25 cellular contexts compared by ENCODE assay signal in genomic region chr4:128877934-128878333, GRCh38.
DNase-seq lines count a peak whose midpoint lies in the region; ATAC-seq, FAIRE-seq and TF ChIP-seq lines count a peak whose summit lies in the region.
"Had no signal": no experiment of that assay in that cellular context is flagged by ENCODE, and none has a peak within 500 bp of the region (broad histone marks: within the 10 kb centered on the region; RNA-seq: fewer than 3 reads in every experiment).

No MANE protein-coding gene starts in this region.

- H3K4ac ChIP-seq in mesenchymal stem cell (ENCODE audit: low read depth in 1 of 2, low read length in 2 of 2), result no peak overlapping the region

- no peak overlapping the region for H3K4me3 Mint-ChIP-seq in Calu3 (ENCODE audit: low read depth, unreplicated experiment)
- H3K4me3 Mint-ChIP-seq in naive thymus-derived CD8-positive, alpha-beta T cell, result no peak overlapping the region
- H3K4me3 Mint-ChIP-seq: B cell; CD4-positive, CD25-positive, alpha-beta regulatory T cell; CD8-positive, alpha-beta T cell had no signal

- H3K4me1 ChIP-seq in small intestine (ENCODE audit: control insufficient read depth in 2 of 2, insufficient read depth in 1 of 2, low read depth in 1 of 2, low read length in 1 of 2) (no peaks in the 10 kb centered on the region), mesenchymal stem cell (ENCODE audit: control insufficient read depth, insufficient read depth, low read depth, low read length) (no peaks in the 10 kb centered on the region)
- H3K4me1 ChIP-seq: Caco-2 had no signal

- H3K27me3 ChIP-seq in small intestine (ENCODE audit: control insufficient read depth in 2 of 2, insufficient read depth in 2 of 2, low read length in 2 of 2) (no peaks in the 10 kb centered on the region), mesenchymal stem cell (ENCODE audit: control insufficient read depth in 1 of 2, insufficient read depth in 1 of 2, low read length in 2 of 2) (no peaks in the 10 kb centered on the region)
- H3K27me3 ChIP-seq: BLaER1 had no signal

- H3K27ac ChIP-seq in small intestine (ENCODE audit: low read depth in 1 of 2, low read length in 1 of 2) (no peak overlapping the region), mesenchymal stem cell (ENCODE audit: low read length, poor library complexity, severe bottlenecking) (no peak overlapping the region)
- H3K27ac ChIP-seq: BLaER1, C4-2B, GM23248 had no signal

- H3K9me3 Mint-ChIP-seq in Calu3 (ENCODE audit: low read depth, unreplicated experiment), result no peaks in the 10 kb centered on the region
- H3K9me3 Mint-ChIP-seq in naive thymus-derived CD8-positive, alpha-beta T cell, result no peaks in the 10 kb centered on the region
- H3K9me3 Mint-ChIP-seq: CD4-positive, CD25-positive, alpha-beta regulatory T cell; CD8-positive, alpha-beta T cell had no signal

- H3K4me1 Mint-ChIP-seq in Calu3 (ENCODE audit: low read depth, unreplicated experiment), result no peaks in the 10 kb centered on the region
- peaks cover 0 to 2% (median under 1%) of the 10 kb centered on the region in 4 donors for H3K4me1 Mint-ChIP-seq in naive thymus-derived CD8-positive, alpha-beta T cell
- H3K4me1 Mint-ChIP-seq: B cell had no signal

- no peak for TF ChIP-seq CTCF in Calu3 (IDR thresholded peaks at IDR 0.05; ENCODE audit: unreplicated experiment)

- H4K91ac ChIP-seq in mesenchymal stem cell (ENCODE audit: low read length), result no peak overlapping the region

- H2BK15ac ChIP-seq in mesenchymal stem cell (ENCODE audit: low read depth, poor library complexity, severe bottlenecking), result no peak overlapping the region

- peaks cover 2% of the 10 kb centered on the region for H3K79me1 ChIP-seq in mesenchymal stem cell (replicated peaks; ENCODE audit: low read length, poor library complexity, severe bottlenecking)

- FAIRE-seq in A204.1 (lab: Jason Lieb, UNC) (peak; percentile 27), colon (lab: Jason Lieb, UNC) (peak; percentile 74), small intestine (lab: Jason Lieb, UNC) (peak; percentile 75)
- FAIRE-seq: D721Med, GM12878, GM19239, H1 had no signal

- no peak overlapping the region for H3K23ac ChIP-seq in mesenchymal stem cell (ENCODE audit: low read length in 2 of 2)

- H3K27ac Mint-ChIP-seq in Calu3 (ENCODE audit: unreplicated experiment), result no peak overlapping the region
- H3K27ac Mint-ChIP-seq in naive thymus-derived CD8-positive, alpha-beta T cell, result peak overlapping the region in 1 of 10 donors; percentile 21
- H3K27ac Mint-ChIP-seq: B cell; CD4-positive, CD25-positive, alpha-beta regulatory T cell; CD8-positive, alpha-beta T cell had no signal

- H4K8ac ChIP-seq in mesenchymal stem cell (ENCODE audit: low read length), result no peak overlapping the region

- no peak overlapping the region for H3K18ac ChIP-seq in mesenchymal stem cell (ENCODE audit: low read depth in 1 of 2, low read length in 2 of 2)

- no peak overlapping the region for H3K4me2 ChIP-seq in mesenchymal stem cell (ENCODE audit: low read length, poor library complexity, severe bottlenecking)

- WGBS in small intestine, 3 donors, result 94 to 97% (median 95%) methylated on average over 4 of the region's 4 CpGs
- no CpG with 5 or more reads among the region's 4 CpGs for WGBS in mesenchymal stem cell

- ATAC-seq in naive thymus-derived CD8-positive, alpha-beta T cell, result no peak
- ATAC-seq in HG03135 (IDR thresholded peaks at IDR 0.05; ENCODE audit: unreplicated experiment), result no peak
- ATAC-seq: CD8-positive, alpha-beta T cell; GM12878 had no signal

- no peak overlapping the region for H3K4me3 ChIP-seq in small intestine (ENCODE audit: low read depth in 1 of 2, low read length in 2 of 2)
- H3K4me3 ChIP-seq in mesenchymal stem cell (ENCODE audit: insufficient read depth in 1 of 2, low read depth in 1 of 2, low read length in 2 of 2), result no peak overlapping the region
- H3K4me3 ChIP-seq: BLaER1, GM12878, GM23248 had no signal

- H2BK120ac ChIP-seq in mesenchymal stem cell (ENCODE audit: low read depth, low read length), result no peak overlapping the region

- no peak overlapping the region for H2AK5ac ChIP-seq in mesenchymal stem cell (ENCODE audit: low read length, severe bottlenecking)

- peaks cover 8% of the 10 kb centered on the region for H3K36me3 Mint-ChIP-seq in Calu3 (ENCODE audit: insufficient read depth, unreplicated experiment)
- peaks cover 0 to 31% (median 3%) of the 10 kb centered on the region in 3 donors for H3K36me3 Mint-ChIP-seq in naive thymus-derived CD8-positive, alpha-beta T cell

- no peak overlapping the region for H3K9ac ChIP-seq in mesenchymal stem cell (ENCODE audit: low read length)
- H3K9ac ChIP-seq: BLaER1, GM23248 had no signal

- BruUV-seq in Calu3 (replicated peaks; lab: Mats Ljungman, UMichigan), result TSS peak; percentile 4

- CTCF ChIA-PET in Calu3 (lab: Charles Lee), result no interaction called here

- H3K27me3 Mint-ChIP-seq in Calu3 (ENCODE audit: unreplicated experiment), result no peaks in the 10 kb centered on the region
- H3K27me3 Mint-ChIP-seq in naive thymus-derived CD8-positive, alpha-beta T cell, result no peaks in the 10 kb centered on the region
- H3K27me3 Mint-ChIP-seq: B cell; CD4-positive, CD25-positive, alpha-beta regulatory T cell had no signal

- no peaks in the 10 kb centered on the region for H3K9me3 ChIP-seq in small intestine (ENCODE audit: control insufficient read depth, low read depth)
- H3K9me3 ChIP-seq in mesenchymal stem cell (ENCODE audit: control insufficient read depth, low read length), result no peaks in the 10 kb centered on the region
- H3K9me3 ChIP-seq: BLaER1, Caco-2 had no signal

- no peak overlapping the region for H2BK12ac ChIP-seq in mesenchymal stem cell (ENCODE audit: low read length in 2 of 2)

- H2BK5ac ChIP-seq in mesenchymal stem cell (ENCODE audit: low read depth, low read length, poor library complexity, severe bottlenecking), result no peak overlapping the region

- intact Hi-C loops in Calu3 (cut with micrococcal nuclease; ENCODE audit: unreplicated experiment), result no loop called here

- H2AFZ ChIP-seq in mesenchymal stem cell (ENCODE audit: low read depth, low read length), result no peak overlapping the region
- H2AFZ ChIP-seq: GM23248 had no signal

- no peak overlapping the region for H3K14ac ChIP-seq in mesenchymal stem cell (ENCODE audit: low read length in 2 of 2)

- H3K36me3 ChIP-seq in small intestine (ENCODE audit: control insufficient read depth in 2 of 2, insufficient read depth in 2 of 2, low read length in 2 of 2) (peaks cover 0 to 2% of the 10 kb centered on the region in 2 donors), mesenchymal stem cell (ENCODE audit: control insufficient read depth in 1 of 2, insufficient read depth in 2 of 2, low read depth in 1 of 2, low read length in 2 of 2) (peaks cover under 1 to 31% of the 10 kb centered on the region in 2 experiments)

- POLR2A ChIA-PET in naive thymus-derived CD8-positive, alpha-beta T cell (lab: Charles Lee), result no interaction called here

- DNase-seq in Calu3 (no peak), small intestine (no peak), mesenchymal stem cell (no peak)
- DNase-seq in naive thymus-derived CD8-positive, alpha-beta T cell, result no peak
- DNase-seq: 8988T; Caco-2; CD4-positive, CD25-positive, alpha-beta regulatory T cell; CD8-positive, alpha-beta T cell; DMS 273 treated with DMSO at 0.1 percent for 48 hours; DMS79; EL; GDM1; GM23248; H7; HCEC 1CT had no signal
